Comparison of ENCODE assay signal across 9 cellular contexts in the genomic region with DNA sequence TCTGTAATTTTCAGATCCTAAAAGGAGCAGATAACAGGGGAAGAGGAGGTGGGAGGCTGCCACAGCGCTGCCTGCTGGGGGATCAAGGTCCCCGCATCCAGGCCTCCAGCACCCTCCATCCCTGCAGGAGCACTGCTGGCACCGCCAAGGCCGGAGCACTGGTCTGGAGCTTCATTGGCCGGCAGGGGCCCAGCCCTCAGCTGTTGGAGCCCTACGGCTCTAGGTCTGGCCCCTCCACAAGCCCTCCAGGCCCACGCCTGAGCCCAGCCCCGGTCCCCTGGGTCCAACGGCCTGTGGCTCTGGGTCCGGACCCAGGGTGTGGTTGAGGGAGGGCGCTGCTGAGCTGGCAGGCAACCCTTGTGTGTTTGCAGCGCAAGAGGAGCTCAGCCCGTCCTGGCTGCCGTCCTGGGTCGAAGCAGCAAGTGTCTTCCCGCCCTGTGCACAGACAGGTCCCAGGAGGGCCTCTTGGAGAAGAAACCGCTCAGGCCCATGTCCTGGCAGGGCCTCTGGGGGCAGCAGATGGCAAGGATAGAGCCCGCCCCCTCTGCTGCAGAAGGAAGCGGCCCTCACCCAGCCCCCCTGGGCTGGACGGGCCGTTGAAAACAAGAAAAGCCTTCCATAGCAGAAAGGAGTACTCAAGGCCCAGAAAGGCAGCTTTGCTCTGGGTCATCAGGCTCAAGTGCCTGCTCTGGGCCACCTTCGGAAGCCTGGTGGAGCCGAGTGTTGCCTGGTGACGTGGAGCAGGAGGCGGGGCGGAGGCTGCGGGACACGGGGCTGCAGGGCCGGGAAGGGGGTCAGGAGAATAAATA. TPM values are rescaled to one million over a fixed set of nuclear protein-coding genes. Genes with fewer than 3 reads are reported as not detected.
A peak's percentile ranks its signal among the peaks of the same experiment; 100 is the strongest.
DNase-seq lines count a peak whose midpoint lies in the region; ATAC-seq and TF ChIP-seq lines count a peak whose summit lies in the region.
"Had no signal": no experiment of that assay in that cellular context is flagged by ENCODE, and none has a peak within 500 bp of the region (broad histone marks: within the 10 kb centered on the region; RNA-seq: fewer than 3 reads in every experiment).

No MANE protein-coding gene starts in this region.

- intact Hi-C loops in ovary (cut with DNase I): no loop called here

- no peaks in the 10 kb centered on the region for H3K9me3 ChIP-seq in CD4-positive, CD25-positive, alpha-beta regulatory T cell (ENCODE audit: control insufficient read depth in 2 of 2, low read length in 2 of 2)
- H3K9me3 ChIP-seq in iPS-20b (ENCODE audit: insufficient read depth, low read depth, low read length): no peaks in the 10 kb centered on the region
- H3K9me3 ChIP-seq in suprapubic skin: no peaks in the 10 kb centered on the region
- no peaks in the 10 kb centered on the region for H3K9me3 ChIP-seq in ovary

- H3K27me3 ChIP-seq in CD4-positive, CD25-positive, alpha-beta regulatory T cell (ENCODE audit: control insufficient read depth, insufficient read depth, low read length): no peaks in the 10 kb centered on the region
- no peaks in the 10 kb centered on the region for H3K27me3 ChIP-seq in iPS-20b (ENCODE audit: insufficient read depth, low read length)
- no peaks in the 10 kb centered on the region for H3K27me3 ChIP-seq in suprapubic skin
- H3K27me3 ChIP-seq in ovary: no peaks in the 10 kb centered on the region

- no peaks in the 10 kb centered on the region for H3K36me3 ChIP-seq in CD4-positive, CD25-positive, alpha-beta regulatory T cell (ENCODE audit: control insufficient read depth, insufficient read depth, low read length)
- no peaks in the 10 kb centered on the region for H3K36me3 ChIP-seq in iPS-20b (ENCODE audit: insufficient read depth, low read depth, low read length)
- no peaks in the 10 kb centered on the region for H3K36me3 ChIP-seq in suprapubic skin
- H3K36me3 ChIP-seq in ovary: no peaks in the 10 kb centered on the region

- ATAC-seq in CD4-positive, CD25-positive, alpha-beta regulatory T cell (ENCODE audit: low read depth in 2 of 2): peak in 1 of 2 donors; percentile 36
- ATAC-seq in HG03097 (IDR thresholded peaks at IDR 0.05; ENCODE audit: low FRiP score, unreplicated experiment) (peak; percentile 67), GM19351 (IDR thresholded peaks at IDR 0.05; ENCODE audit: unreplicated experiment) (no peak)

- DNase-seq in CD4-positive, CD25-positive, alpha-beta regulatory T cell: no peak
- DNase-seq in suprapubic skin (ENCODE audit: low spot score in 2 of 2) (no peak), ovary (no peak), SKM-1 treated with dmso at 0.1 percent for 144 hours (lab: John Stamatoyannopoulos, UW; ENCODE audit: unreplicated experiment) (no peak)

- peak in 1 of 2 donors; percentile 24 for TF ChIP-seq CTCF in suprapubic skin (IDR thresholded peaks at IDR 0.05)
- no peak for TF ChIP-seq CTCF in ovary (IDR thresholded peaks at IDR 0.05)

- H3K36me3 Mint-ChIP-seq in CD4-positive, CD25-positive, alpha-beta regulatory T cell: peaks cover 4% of the 10 kb centered on the region
- H3K36me3 Mint-ChIP-seq in activated naive CD8-positive, alpha-beta T cell: no peaks in the 10 kb centered on the region

- no peak overlapping the region for H3K4me3 ChIP-seq in CD4-positive, CD25-positive, alpha-beta regulatory T cell (ENCODE audit: low read depth, low read length)
- H3K4me3 ChIP-seq in iPS-20b (ENCODE audit: low read length) (peak overlapping the region; percentile 27; the same call in 1 of the 2 replicates), suprapubic skin (peak overlapping the region; percentile 36), ovary (no peak overlapping the region)

- H3K27ac Mint-ChIP-seq in CD4-positive, CD25-positive, alpha-beta regulatory T cell: peak overlapping the region in 1 of 3 donors; percentile 31
- H3K27ac Mint-ChIP-seq in activated naive CD8-positive, alpha-beta T cell: no peak overlapping the region

- H3K9ac ChIP-seq in iPS-20b (ENCODE audit: low read depth, low read length): no peak overlapping the region

- TF ChIP-seq POLR2A in suprapubic skin (IDR thresholded peaks at IDR 0.05) (no peak), ovary (IDR thresholded peaks at IDR 0.05) (no peak)

- H3K9me3 Mint-ChIP-seq in CD4-positive, CD25-positive, alpha-beta regulatory T cell: peaks cover 0 to 2% (median 0%) of the 10 kb centered on the region in 7 donors
- H3K9me3 Mint-ChIP-seq in activated naive CD8-positive, alpha-beta T cell (ENCODE audit: low read depth): no peaks in the 10 kb centered on the region

- no peak for TF ChIP-seq EP300 in suprapubic skin (IDR thresholded peaks at IDR 0.05)
- TF ChIP-seq EP300 in ovary (IDR thresholded peaks at IDR 0.05): no peak

- H3K4me3 Mint-ChIP-seq in CD4-positive, CD25-positive, alpha-beta regulatory T cell: peak overlapping the region in 3 of 4 donors; percentile 24 to 63 (median 44)
- H3K4me3 Mint-ChIP-seq in activated naive CD8-positive, alpha-beta T cell: peak overlapping the region; percentile 64

- no peak overlapping the region for H3K27ac ChIP-seq in CD4-positive, CD25-positive, alpha-beta regulatory T cell (ENCODE audit: insufficient read depth, low read length, poor library complexity, severe bottlenecking)
- H3K27ac ChIP-seq in iPS-20b (ENCODE audit: low read length): no peak overlapping the region
- no peak overlapping the region for H3K27ac ChIP-seq in suprapubic skin
- H3K27ac ChIP-seq in ovary: no peak overlapping the region
- H3K27ac ChIP-seq: epithelial cell of prostate had no signal

- H3K27me3 Mint-ChIP-seq in CD4-positive, CD25-positive, alpha-beta regulatory T cell: no peaks in the 10 kb centered on the region
- no peaks in the 10 kb centered on the region for H3K27me3 Mint-ChIP-seq in activated naive CD8-positive, alpha-beta T cell

- 65% methylated on average over 16 of the region's 29 CpGs for WGBS in suprapubic skin
- WGBS in ovary, 3 donors: 75 to 86% (median 75%) methylated on average over 28 to 29 of the region's 29 CpGs

- H3K4me1 Mint-ChIP-seq in CD4-positive, CD25-positive, alpha-beta regulatory T cell: peaks cover 0 to 6% (median 0%) of the 10 kb centered on the region in 4 donors
- peaks cover 2% of the 10 kb centered on the region for H3K4me1 Mint-ChIP-seq in activated naive CD8-positive, alpha-beta T cell (ENCODE audit: low read depth)

- no peaks in the 10 kb centered on the region for H3K4me1 ChIP-seq in CD4-positive, CD25-positive, alpha-beta regulatory T cell (ENCODE audit: control insufficient read depth, insufficient read depth, low read length, poor library complexity, severe bottlenecking)
- H3K4me1 ChIP-seq in iPS-20b (ENCODE audit: insufficient read depth, low read length) (peaks cover 3% of the 10 kb centered on the region; the same call in 1 of the 2 replicates), suprapubic skin (peaks cover 16% of the 10 kb centered on the region), ovary (ENCODE audit: insufficient read depth) (no peaks in the 10 kb centered on the region)

RNA-seq across cellular contexts. Expression of gene FBXL18, which starts 35.7 kb away (rescaled TPM):
- 10.7 TPM for total RNA-seq in CD4-positive, CD25-positive, alpha-beta regulatory T cell
- 1 to 10 TPM in 2 of 4 donors, under 1 TPM in 2; 0.74 to 1.3 (median 1.1) TPM for polyA plus RNA-seq in CD4-positive, CD25-positive, alpha-beta regulatory T cell
- total RNA-seq in suprapubic skin: 10 to 100 TPM; 12.2 to 19.0 (median 16.8) TPM
- total RNA-seq in ovary: 1 to 10 TPM; 2.1 to 8.8 (median 6.1) TPM
- polyA plus RNA-seq in ovary: 1 to 10 TPM; 1.3 to 1.9 TPM

RNA-seq across cellular contexts. Expression of gene ACTB, which starts 52.5 kb away (rescaled TPM):
- 4,658 TPM for total RNA-seq in CD4-positive, CD25-positive, alpha-beta regulatory T cell
- over 10,000 TPM; 15,124 to 22,941 (median 18,492) TPM for polyA plus RNA-seq in CD4-positive, CD25-positive, alpha-beta regulatory T cell
- 1,000 to 10,000 TPM; 1,382 to 2,494 (median 2,273) TPM for total RNA-seq in suprapubic skin
- 1,000 to 10,000 TPM; 1,260 to 4,608 (median 3,127) TPM for total RNA-seq in ovary
- 1,000 to 10,000 TPM; 1,910 to 5,835 TPM for polyA plus RNA-seq in ovary

RNA-seq across cellular contexts. Expression of gene TNRC18, which starts 54.3 kb away (rescaled TPM):
- 80.1 TPM for total RNA-seq in CD4-positive, CD25-positive, alpha-beta regulatory T cell
- under 1 TPM; 0.17 to 0.78 (median 0.59) TPM for polyA plus RNA-seq in CD4-positive, CD25-positive, alpha-beta regulatory T cell
- 100 to 1,000 TPM in 2 of 4 donors, 10 to 100 TPM in 2; 81.1 to 160 (median 104) TPM for total RNA-seq in suprapubic skin
- 100 to 1,000 TPM in 4 of 7 donors, 10 to 100 TPM in 3; 48.6 to 153 (median 105) TPM for total RNA-seq in ovary
- 10 to 100 TPM; 60.4 to 69.8 TPM for polyA plus RNA-seq in ovary

Comparison
In these comparisons a context has a peak if more than half of its experiments do, and no peak if none do; other contexts are left out.
1. H3K4me3 ChIP-seq: peak in iPS-20b (single experiment) and suprapubic skin (single experiment); none in CD4-positive, CD25-positive, alpha-beta regulatory T cell (single experiment) and ovary (single experiment).